ENCODE assay signal across 21 cellular contexts in the genomic region with DNA sequence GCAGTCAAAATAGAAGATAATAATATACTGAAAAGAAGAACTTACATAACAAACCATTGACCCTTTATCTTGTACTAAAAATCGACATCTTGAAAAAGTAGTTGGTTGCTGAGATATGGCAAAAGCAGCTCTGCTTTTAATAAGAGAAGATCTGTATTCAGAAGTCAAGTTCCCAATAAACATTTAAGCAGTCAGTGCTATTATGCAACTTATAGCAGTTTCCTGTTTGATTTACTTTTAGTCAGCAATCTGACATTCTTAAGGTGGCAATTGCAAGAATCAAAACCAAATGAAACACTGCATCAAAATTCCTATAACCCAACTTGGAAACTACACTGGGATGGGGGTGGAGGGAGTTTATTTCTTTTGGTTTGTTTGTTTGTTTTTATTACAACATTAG.
DNase-seq lines count a peak whose midpoint lies in the region; ATAC-seq, FAIRE-seq and TF ChIP-seq lines count a peak whose summit lies in the region.
"Had no signal": no experiment of that assay in that cellular context is flagged by ENCODE, and none has a peak within 500 bp of the region (broad histone marks: within the 10 kb centered on the region; RNA-seq: fewer than 3 reads in every experiment).

No MANE protein-coding gene starts in this region.

- peaks cover 7% of the 10 kb centered on the region; the same call in 1 of the 3 replicates for H3K4me1 ChIP-seq in A549
- H3K4me1 ChIP-seq in CD8-positive, alpha-beta T cell (ENCODE audit: insufficient read depth, low read length): peaks cover 32% of the 10 kb centered on the region

- peaks cover 21% of the 10 kb centered on the region for H3K36me3 Mint-ChIP-seq in T-helper 2 cell treated with Interferon-gamma antibody and Interleukin-4, amounts not matched to agents 5 μg/mL and 100 μg/mL, for 36 hours (ENCODE audit: low read depth)
- H3K36me3 Mint-ChIP-seq in CD8-positive, alpha-beta T cell: peaks cover 20% of the 10 kb centered on the region

- no peak for TF ChIP-seq EP300 in A549 (IDR thresholded peaks at IDR 0.05)

- no peak for ATAC-seq in A549
- ATAC-seq in CD8-positive, alpha-beta T cell: no peak

- no peak for TF ChIP-seq POLR2A in A549 (IDR thresholded peaks at IDR 0.05; ENCODE audit: low read length)

- H3K4me1 Mint-ChIP-seq in T-helper 2 cell treated with Interferon-gamma antibody and Interleukin-4, amounts not matched to agents 5 μg/mL and 100 μg/mL, for 36 hours (ENCODE audit: low read depth): peaks cover 63% of the 10 kb centered on the region
- peaks cover 51% of the 10 kb centered on the region for H3K4me1 Mint-ChIP-seq in CD8-positive, alpha-beta T cell (ENCODE audit: low read depth)
- H3K4me1 Mint-ChIP-seq: nephron progenitor cell had no signal

- no peak for FAIRE-seq in A549 (lab: Jason Lieb, UNC)
- FAIRE-seq: frontal cortex, GM19239 had no signal

- CTCF ChIA-PET in A549 (lab: Yijun Ruan, JAX): no interaction called here
- CTCF ChIA-PET in CD8-positive, alpha-beta T cell (lab: Charles Lee): no interaction called here

- no peak overlapping the region for H3K4me2 ChIP-seq in A549
- H3K4me2 ChIP-seq: KMS-11, SK-N-SH had no signal

- peak overlapping the region; percentile 55 for H3K27ac Mint-ChIP-seq in T-helper 2 cell treated with Interferon-gamma antibody and Interleukin-4, amounts not matched to agents 5 μg/mL and 100 μg/mL, for 36 hours
- H3K27ac Mint-ChIP-seq in CD8-positive, alpha-beta T cell: no peak overlapping the region
- H3K27ac Mint-ChIP-seq: activated naive CD4-positive, alpha-beta T cell treated with anti-CD3 and anti-CD28 coated beads for 36 hours; HFFc6; nephron progenitor cell had no signal

- H3K27ac ChIP-seq in A549: no peak overlapping the region
- H3K27ac ChIP-seq in CD8-positive, alpha-beta T cell (ENCODE audit: low read depth, low read length): no peak overlapping the region
- H3K27ac ChIP-seq: cardiac muscle cell, HL-60, KMS-11 had no signal

- 37% methylated on average over 1 of the region's 1 CpG for WGBS in A549 (ENCODE audit: missing lambda C conversion rate)

- no peak overlapping the region for H3K4me3 ChIP-seq in A549
- no peak overlapping the region for H3K4me3 ChIP-seq in CD8-positive, alpha-beta T cell (ENCODE audit: low read depth, low read length)
- H3K4me3 ChIP-seq: cardiac muscle cell had no signal

- no peaks in the 10 kb centered on the region for H3K27me3 Mint-ChIP-seq in T-helper 2 cell treated with Interferon-gamma antibody and Interleukin-4, amounts not matched to agents 5 μg/mL and 100 μg/mL, for 36 hours (ENCODE audit: low read depth)
- no peaks in the 10 kb centered on the region for H3K27me3 Mint-ChIP-seq in CD8-positive, alpha-beta T cell (ENCODE audit: low read depth)

- no peaks in the 10 kb centered on the region for H3K9me3 Mint-ChIP-seq in T-helper 2 cell treated with Interferon-gamma antibody and Interleukin-4, amounts not matched to agents 5 μg/mL and 100 μg/mL, for 36 hours
- H3K9me3 Mint-ChIP-seq in CD8-positive, alpha-beta T cell: no peaks in the 10 kb centered on the region
- H3K9me3 Mint-ChIP-seq: activated naive CD4-positive, alpha-beta T cell treated with anti-CD3 and anti-CD28 coated beads for 36 hours; HFFc6; nephron progenitor cell had no signal

- TF ChIP-seq CTCF in A549 (IDR thresholded peaks at IDR 0.05): no peak
- TF ChIP-seq CTCF in CD8-positive, alpha-beta T cell (IDR thresholded peaks at IDR 0.05): no peak

- no peaks in the 10 kb centered on the region for H3K27me3 ChIP-seq in CD8-positive, alpha-beta T cell (ENCODE audit: insufficient read depth, low read length)
- H3K27me3 ChIP-seq: cardiac muscle cell had no signal

- no peak for DNase-seq in A549 (ENCODE audit: low read depth in 1 of 2, low spot score in 1 of 2)
- DNase-seq in EH (ENCODE audit: low read depth): peak; percentile 43
- DNase-seq in T-helper 2 cell treated with Interferon-gamma antibody and Interleukin-4, amounts not matched to agents 5 μg/mL and 100 μg/mL, for 36 hours (ENCODE audit: low spot score): no peak
- DNase-seq in fibroblast of peridontal ligament (ENCODE audit: extremely low read depth): peak; percentile 46
- DNase-seq in CD8-positive, alpha-beta T cell: no peak
- no peak for DNase-seq in DMS79 treated with DMSO at 0.1 percent for 48 hours (lab: John Stamatoyannopoulos, UW)
- DNase-seq in NCI-H2227 (lab: John Stamatoyannopoulos, UW; ENCODE audit: unreplicated experiment): no peak
- no peak for DNase-seq in activated gamma-delta T cell (lab: John Stamatoyannopoulos, UW)
- DNase-seq: activated CD4-positive, alpha-beta T cell treated with anti-CD3 and anti-CD28 coated beads, Interleukin-2, amount 50 U/mL, for 48 hours; activated naive CD4-positive, alpha-beta T cell treated with anti-CD3 and anti-CD28 coated beads for 36 hours; DMS 273 treated with DMSO at 0.1 percent for 48 hours; effector CD4-positive, alpha-beta T cell; HFFc6; NCI-H510A treated with DMSO at 0.1 percent for 48 hours; nephron progenitor cell; SK-N-SH had no signal

- peak overlapping the region; percentile 36 for H3K4me3 Mint-ChIP-seq in T-helper 2 cell treated with Interferon-gamma antibody and Interleukin-4, amounts not matched to agents 5 μg/mL and 100 μg/mL, for 36 hours
- H3K4me3 Mint-ChIP-seq in CD8-positive, alpha-beta T cell: no peak overlapping the region
- H3K4me3 Mint-ChIP-seq: activated naive CD4-positive, alpha-beta T cell treated with anti-CD3 and anti-CD28 coated beads for 36 hours; HFFc6; nephron progenitor cell had no signal

- POLR2A ChIA-PET in A549 (lab: Yijun Ruan, JAX): no interaction called here
- POLR2A ChIA-PET in CD8-positive, alpha-beta T cell (lab: Charles Lee): interaction anchor here (0.6 to 1.0 kb wide), 2 partner anchors 11 to 217 kb away, joined by 3 to 4 read pairs; no protein-coding TSS in a partner anchor

- no peak for TF ChIP-seq RAD21 in A549 (conservative IDR thresholded peaks at IDR 0.05 in 1 of 2, IDR thresholded peaks at IDR 0.05 in 1 of 2)

- intact Hi-C loops in CD8-positive, alpha-beta T cell (cut with DNase I, micrococcal nuclease): loop anchor here in 1 of 2 experiments (5.0 to 10.0 kb wide), 2 partner anchors 41 to 1292 kb away; no protein-coding TSS in a partner anchor

- peaks cover 5% of the 10 kb centered on the region for H3K36me3 ChIP-seq in CD8-positive, alpha-beta T cell (ENCODE audit: insufficient read depth, low read length)
- H3K36me3 ChIP-seq: cardiac muscle cell had no signal

- H3K9me3 ChIP-seq in A549: no peaks in the 10 kb centered on the region
- H3K9me3 ChIP-seq in CD8-positive, alpha-beta T cell (ENCODE audit: low read length): no peaks in the 10 kb centered on the region
- H3K9me3 ChIP-seq: SK-N-SH had no signal

TF ChIP-seq in A549, 52 proteins besides CTCF, POLR2A, EP300 and RAD21:
- TF ChIP-seq CEBPB (IDR thresholded peaks at IDR 0.05): peak; percentile 15 to 26; a peak in 1 of 4 replicates
- TF ChIP-seq EHF (CRISPR knock-in tag; IDR thresholded peaks at IDR 0.05): no peak
- no peak for TF ChIP-seq CHD2 (IDR thresholded peaks at IDR 0.05; ENCODE audit: low read length, partially characterized antibody)
- TF ChIP-seq, protein P1, sequence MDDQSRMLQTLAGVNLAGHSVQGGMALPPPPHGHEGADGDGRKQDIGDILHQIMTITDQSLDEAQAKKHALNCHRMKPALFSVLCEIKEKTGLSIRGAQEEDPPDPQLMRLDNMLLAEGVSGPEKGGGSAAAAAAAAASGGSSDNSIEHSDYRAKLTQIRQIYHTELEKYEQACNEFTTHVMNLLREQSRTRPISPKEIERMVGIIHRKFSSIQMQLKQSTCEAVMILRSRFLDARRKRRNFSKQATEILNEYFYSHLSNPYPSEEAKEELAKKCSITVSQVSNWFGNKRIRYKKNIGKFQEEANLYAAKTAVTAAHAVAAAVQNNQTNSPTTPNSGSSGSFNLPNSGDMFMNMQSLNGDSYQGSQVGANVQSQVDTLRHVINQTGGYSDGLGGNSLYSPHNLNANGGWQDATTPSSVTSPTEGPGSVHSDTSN (IDR thresholded peaks at IDR 0.05): no peak
- TF ChIP-seq KDM1A (IDR thresholded peaks at IDR 0.05; ENCODE audit: low read depth): no peak
- TF ChIP-seq HOXB13 (CRISPR knock-in tag; IDR thresholded peaks at IDR 0.05; ENCODE audit: low read depth): no peak
- TF ChIP-seq, protein P2, sequence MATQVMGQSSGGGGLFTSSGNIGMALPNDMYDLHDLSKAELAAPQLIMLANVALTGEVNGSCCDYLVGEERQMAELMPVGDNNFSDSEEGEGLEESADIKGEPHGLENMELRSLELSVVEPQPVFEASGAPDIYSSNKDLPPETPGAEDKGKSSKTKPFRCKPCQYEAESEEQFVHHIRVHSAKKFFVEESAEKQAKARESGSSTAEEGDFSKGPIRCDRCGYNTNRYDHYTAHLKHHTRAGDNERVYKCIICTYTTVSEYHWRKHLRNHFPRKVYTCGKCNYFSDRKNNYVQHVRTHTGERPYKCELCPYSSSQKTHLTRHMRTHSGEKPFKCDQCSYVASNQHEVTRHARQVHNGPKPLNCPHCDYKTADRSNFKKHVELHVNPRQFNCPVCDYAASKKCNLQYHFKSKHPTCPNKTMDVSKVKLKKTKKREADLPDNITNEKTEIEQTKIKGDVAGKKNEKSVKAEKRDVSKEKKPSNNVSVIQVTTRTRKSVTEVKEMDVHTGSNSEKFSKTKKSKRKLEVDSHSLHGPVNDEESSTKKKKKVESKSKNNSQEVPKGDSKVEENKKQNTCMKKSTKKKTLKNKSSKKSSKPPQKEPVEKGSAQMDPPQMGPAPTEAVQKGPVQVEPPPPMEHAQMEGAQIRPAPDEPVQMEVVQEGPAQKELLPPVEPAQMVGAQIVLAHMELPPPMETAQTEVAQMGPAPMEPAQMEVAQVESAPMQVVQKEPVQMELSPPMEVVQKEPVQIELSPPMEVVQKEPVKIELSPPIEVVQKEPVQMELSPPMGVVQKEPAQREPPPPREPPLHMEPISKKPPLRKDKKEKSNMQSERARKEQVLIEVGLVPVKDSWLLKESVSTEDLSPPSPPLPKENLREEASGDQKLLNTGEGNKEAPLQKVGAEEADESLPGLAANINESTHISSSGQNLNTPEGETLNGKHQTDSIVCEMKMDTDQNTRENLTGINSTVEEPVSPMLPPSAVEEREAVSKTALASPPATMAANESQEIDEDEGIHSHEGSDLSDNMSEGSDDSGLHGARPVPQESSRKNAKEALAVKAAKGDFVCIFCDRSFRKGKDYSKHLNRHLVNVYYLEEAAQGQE (IDR thresholded peaks at IDR 0.05): no peak

Comparison
In these comparisons a context has a peak if more than half of its experiments do, and no peak if none do; other contexts are left out.
1. DNase-seq: peak in EH (single experiment) and fibroblast of peridontal ligament (single experiment); none in A549 (0 of 2), T-helper 2 cell treated with Interferon-gamma antibody and Interleukin-4, amounts not matched to agents 5 μg/mL and 100 μg/mL, for 36 hours (single experiment), CD8-positive, alpha-beta T cell (0 of 7), DMS79 treated with DMSO at 0.1 percent for 48 hours (single experiment), NCI-H2227 (single experiment) and activated gamma-delta T cell (single experiment).